ENCODE assay signal across 26 cellular contexts in the genomic region with DNA sequence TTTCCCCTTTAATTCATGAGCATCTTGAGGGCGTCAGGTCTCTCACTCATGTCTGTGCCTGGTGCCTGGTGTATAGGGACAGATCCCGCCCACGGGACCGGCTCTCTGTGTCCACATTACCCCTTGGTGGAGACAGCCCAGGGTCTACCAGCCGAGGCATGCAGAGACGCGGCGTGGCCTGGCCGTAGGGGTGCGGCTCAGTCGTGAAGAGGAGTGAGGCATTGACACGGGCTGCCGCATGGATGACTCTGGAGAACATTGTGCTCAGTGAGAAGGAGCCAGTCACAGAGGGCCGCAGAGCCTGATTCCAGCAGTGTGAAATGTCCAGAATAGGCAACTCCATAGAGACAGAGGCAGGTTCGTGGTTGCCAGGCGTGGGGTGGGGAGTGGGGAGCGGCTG.
DNase-seq lines count a peak whose midpoint lies in the region; ATAC-seq, FAIRE-seq and TF ChIP-seq lines count a peak whose summit lies in the region.
"Had no signal": no experiment of that assay in that cellular context is flagged by ENCODE, and none has a peak within 500 bp of the region (broad histone marks: within the 10 kb centered on the region; RNA-seq: fewer than 3 reads in every experiment).

No MANE protein-coding gene starts in this region.

- H3K9me3 ChIP-seq in liver (ENCODE audit: control insufficient read depth in 4 of 4, low read length in 3 of 4) (no peaks in the 10 kb centered on the region), HepG2 (ENCODE audit: low read length) (no peaks in the 10 kb centered on the region), lower lobe of right lung (no peaks in the 10 kb centered on the region), pancreas (no peaks in the 10 kb centered on the region)
- H3K9me3 ChIP-seq: BE2C, esophagus muscularis mucosa, testis had no signal

- no peak for TF ChIP-seq RAD21 in liver (IDR thresholded peaks at IDR 0.05)
- no peak for TF ChIP-seq RAD21 in HepG2 (CRISPR knock-in tag; IDR thresholded peaks at IDR 0.05)

- CTCF ChIA-PET in HepG2 (lab: Yijun Ruan, JAX; ENCODE audit: low intra/inter-chr PET ratio, low total read pairs), result no interaction called here

- POLR2A ChIA-PET in HepG2 (lab: Yijun Ruan, JAX), result no interaction called here

- H3K4me1 ChIP-seq in liver (ENCODE audit: control insufficient read depth in 4 of 4, insufficient read depth in 4 of 4, low read length in 3 of 4) (peaks cover 0 to 5% (median 0%) of the 10 kb centered on the region in 4 donors), HepG2 (ENCODE audit: insufficient read depth, low read length) (peaks cover 13% of the 10 kb centered on the region), lower lobe of right lung (peaks cover 11% of the 10 kb centered on the region), pancreas (peaks cover 8 to 22% (median 9%) of the 10 kb centered on the region in 3 donors)
- H3K4me1 ChIP-seq: foreskin keratinocyte had no signal

- H3K4me3 ChIP-seq in liver (ENCODE audit: low read depth in 1 of 3, low read length in 3 of 3) (no peak overlapping the region), HepG2 (replicated peaks in 1 of 3; ENCODE audit: insufficient read depth in 1 of 3, low read depth in 2 of 3, low read length in 3 of 3) (no peak overlapping the region), lower lobe of right lung (no peak overlapping the region), pancreas (no peak overlapping the region)
- H3K4me3 ChIP-seq: esophagus muscularis mucosa, GM12878, testis had no signal

- H3K9ac ChIP-seq in liver (ENCODE audit: low read depth in 1 of 2, low read length in 2 of 2), result no peak overlapping the region
- H3K9ac ChIP-seq in HepG2 (ENCODE audit: insufficient read depth, low read depth, low read length), result no peak overlapping the region

- WGBS in liver, result 91% methylated on average over 17 of the region's 17 CpGs
- 87% methylated on average over 17 of the region's 17 CpGs for WGBS in HepG2 (ENCODE audit: low lambda C conversion rate)
- WGBS in pancreas, 2 donors, result 91 to 97% methylated on average over 17 of the region's 17 CpGs

- DNase-seq in HepG2 (ENCODE audit: low spot score), result no peak
- DNase-seq in lower lobe of right lung, result no peak
- DNase-seq in pancreas, result peak in 1 of 6 donors; percentile 54
- DNase-seq in AG08396 (ENCODE audit: low spot score), result no peak
- no peak for DNase-seq in activated CD8-positive, alpha-beta memory T cell treated with anti-CD3 and anti-CD28 coated beads, Interleukin-2, amount 50 U/mL, for 4 hours
- no peak for DNase-seq in SW 1271 (lab: John Stamatoyannopoulos, UW)
- no peak for DNase-seq in T-helper 9 cell
- DNase-seq: activated CD4-positive, alpha-beta T cell treated with anti-CD3 and anti-CD28 coated beads for 4 hours; activated CD8-positive, alpha-beta T cell treated with anti-CD3 and anti-CD28 coated beads, Interleukin-2, amount 10 ng/mL, durations not matched to agents 7 days and 5 days; activated naive CD4-positive, alpha-beta T cell treated with anti-CD3 and anti-CD28 coated beads, Interleukin-2, amount 50 U/mL, for 16 hours; activated T-cell treated with anti-CD3 and anti-CD28 coated beads for 4 hours; BE2C; cerebellar nuclear complex; foreskin keratinocyte; kidney glomerular epithelial cell; NCI-H446; NCI-H748 treated with DMSO at 0.1 percent for 48 hours; small intestine; stimulated activated naive CD8-positive, alpha-beta T cell treated with anti-CD3 and anti-CD28 coated beads, Interleukin-15, Interleukin-2, amounts not matched to agents 100 U/mL and 50 U/mL, for 24 hours; testis; WERI-Rb-1 had no signal

- H3K27me3 ChIP-seq in liver (ENCODE audit: control insufficient read depth in 4 of 4, insufficient read depth in 4 of 4, low read length in 3 of 4) (no peaks in the 10 kb centered on the region), HepG2 (ENCODE audit: control insufficient read depth in 1 of 2, insufficient read depth in 2 of 2, low read length in 2 of 2) (no peaks in the 10 kb centered on the region), lower lobe of right lung (ENCODE audit: low read depth) (no peaks in the 10 kb centered on the region), pancreas (no peaks in the 10 kb centered on the region)
- H3K27me3 ChIP-seq: BE2C, esophagus muscularis mucosa, foreskin keratinocyte, testis had no signal

- intact Hi-C loops in HepG2 (cut with micrococcal nuclease; ENCODE audit: unreplicated experiment), result no loop called here
- intact Hi-C loops in lower lobe of right lung (cut with DNase I), result no loop called here
- intact Hi-C loops in pancreas (cut with DNase I), result no loop called here

- no peaks in the 10 kb centered on the region for H3K79me2 ChIP-seq in HepG2 (ENCODE audit: insufficient read depth, low read length)

- H3K27ac ChIP-seq in liver (ENCODE audit: low read depth in 1 of 2, low read length in 2 of 2), result peak overlapping the region; percentile 38 to 73
- no peak overlapping the region for H3K27ac ChIP-seq in HepG2 (ENCODE audit: extremely low read length, insufficient read depth, low read length)
- H3K27ac ChIP-seq in lower lobe of right lung, result peak overlapping the region; percentile 77
- H3K27ac ChIP-seq in pancreas, result peak overlapping the region in 3 of 4 donors; percentile 30 to 85 (median 79)
- H3K27ac ChIP-seq: foreskin keratinocyte, WERI-Rb-1 had no signal

- H4K20me1 ChIP-seq in HepG2 (ENCODE audit: insufficient read depth, low read length), result peaks cover 2% of the 10 kb centered on the region; the same call in 1 of the 2 replicates

- FAIRE-seq in HepG2 (lab: Jason Lieb, UNC) (no peak), pancreas (lab: Jason Lieb, UNC) (no peak)
- FAIRE-seq: GM12878, small intestine had no signal

- TF ChIP-seq CTCF in liver (IDR thresholded peaks at IDR 0.05; ENCODE audit: low read depth, low read length, missing input control), result no peak
- no peak for TF ChIP-seq CTCF in HepG2 (CRISPR knock-in tag; IDR thresholded peaks at IDR 0.05)
- TF ChIP-seq CTCF in lower lobe of right lung (IDR thresholded peaks at IDR 0.05), result no peak
- no peak for TF ChIP-seq CTCF in pancreas (IDR thresholded peaks at IDR 0.05)

- H3K36me3 ChIP-seq in liver (ENCODE audit: control insufficient read depth in 4 of 4, insufficient read depth in 3 of 4, low read depth in 1 of 4, low read length in 3 of 4), result peaks cover 4 to 16% (median 6%) of the 10 kb centered on the region in 4 donors
- H3K36me3 ChIP-seq in HepG2 (replicated peaks in 1 of 2; ENCODE audit: control insufficient read depth in 1 of 2, insufficient read depth in 2 of 2, low read length in 2 of 2), result peaks cover 9 to 25% of the 10 kb centered on the region in 2 experiments; a peak in 4 of 5 replicates
- H3K36me3 ChIP-seq in lower lobe of right lung, result peaks cover 32% of the 10 kb centered on the region
- H3K36me3 ChIP-seq in pancreas, result no peaks in the 10 kb centered on the region
- H3K36me3 ChIP-seq: BE2C, WERI-Rb-1 had no signal

- TF ChIP-seq POLR2A in HepG2 (IDR thresholded peaks at IDR 0.05; ENCODE audit: insufficient read depth in 1 of 2, low read depth in 2 of 2, low read length in 2 of 2), result no peak

- in situ Hi-C loops in HepG2 (cut with HindIII; ENCODE audit: extremely low pct_ligation_motif_present, low pct_unique_long_range_greater_than_20kb), result no loop called here

- no peak overlapping the region for H2AFZ ChIP-seq in HepG2 (ENCODE audit: low read length)

- no peak for ATAC-seq in HepG2
- ATAC-seq in lower lobe of right lung, result no peak
- no peak for ATAC-seq in pancreas
- ATAC-seq: activated CD8-positive, alpha-beta T cell treated with anti-CD3 and anti-CD28 coated beads, Interleukin-2, amount 10 ng/mL, durations not matched to agents 7 days and 5 days; foreskin keratinocyte; GM12878; Right ventricle myocardium inferior; SK-N-SH treated with all-trans-retinoic acid at 6 μM for 48 hours; stimulated activated naive CD8-positive, alpha-beta T cell treated with anti-CD3 and anti-CD28 coated beads, Interleukin-15, Interleukin-2, amounts not matched to agents 100 U/mL and 50 U/mL, for 24 hours had no signal

- BruUV-seq in HepG2 (replicated peaks; lab: Mats Ljungman, UMichigan), result no TSS peak

- TF ChIP-seq EP300 in HepG2 (IDR thresholded peaks at IDR 0.05; ENCODE audit: low read depth in 2 of 2, low read length in 2 of 2) (no peak), HepG2 (CRISPR knock-in tag; IDR thresholded peaks at IDR 0.05; ENCODE audit: borderline replicate concordance) (no peak)

- no peak overlapping the region for H3K4me2 ChIP-seq in HepG2 (ENCODE audit: low read depth, low read length)

TF ChIP-seq in liver, 16 proteins besides CTCF, POLR2A, EP300 and RAD21 (continues in another document):
- no peak for TF ChIP-seq TAF1 (conservative IDR thresholded peaks at IDR 0.05)

TF ChIP-seq in HepG2, 621 proteins besides CTCF, POLR2A, EP300 and RAD21 (continues in another document):
- TF ChIP-seq CCAR2 (optimal IDR thresholded peaks at IDR 0.05; ENCODE audit: low read depth, low read length), result no peak
- no peak for TF ChIP-seq PRMT3 (CRISPR knock-in tag; IDR thresholded peaks at IDR 0.05; ENCODE audit: borderline replicate concordance, low read depth)
- TF ChIP-seq ZC3H4 (CRISPR knock-in tag; IDR thresholded peaks at IDR 0.05; ENCODE audit: borderline replicate concordance), result no peak
- TF ChIP-seq ZEB1 (IDR thresholded peaks at IDR 0.05; ENCODE audit: insufficient replicate concordance, low read depth), result no peak
- no peak for TF ChIP-seq JUN (CRISPR knock-in tag; IDR thresholded peaks at IDR 0.05)
- no peak for TF ChIP-seq ZNF496 (CRISPR knock-in tag; IDR thresholded peaks at IDR 0.05; ENCODE audit: insufficient replicate concordance)
- TF ChIP-seq ZNF674 (CRISPR knock-in tag; IDR thresholded peaks at IDR 0.05; ENCODE audit: low read depth), result no peak
- TF ChIP-seq ZNF563 (CRISPR knock-in tag; IDR thresholded peaks at IDR 0.05), result no peak
- TF ChIP-seq, protein P1, sequence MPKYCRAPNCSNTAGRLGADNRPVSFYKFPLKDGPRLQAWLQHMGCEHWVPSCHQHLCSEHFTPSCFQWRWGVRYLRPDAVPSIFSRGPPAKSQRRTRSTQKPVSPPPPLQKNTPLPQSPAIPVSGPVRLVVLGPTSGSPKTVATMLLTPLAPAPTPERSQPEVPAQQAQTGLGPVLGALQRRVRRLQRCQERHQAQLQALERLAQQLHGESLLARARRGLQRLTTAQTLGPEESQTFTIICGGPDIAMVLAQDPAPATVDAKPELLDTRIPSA (CRISPR knock-in tag; IDR thresholded peaks at IDR 0.05; ENCODE audit: borderline replicate concordance), result no peak
- TF ChIP-seq ZNF737 (CRISPR knock-in tag; IDR thresholded peaks at IDR 0.05; ENCODE audit: borderline replicate concordance), result no peak
- no peak for TF ChIP-seq RELA (CRISPR knock-in tag; IDR thresholded peaks at IDR 0.05)
